28 cellular contexts compared by ENCODE assay signal in the genomic region with DNA sequence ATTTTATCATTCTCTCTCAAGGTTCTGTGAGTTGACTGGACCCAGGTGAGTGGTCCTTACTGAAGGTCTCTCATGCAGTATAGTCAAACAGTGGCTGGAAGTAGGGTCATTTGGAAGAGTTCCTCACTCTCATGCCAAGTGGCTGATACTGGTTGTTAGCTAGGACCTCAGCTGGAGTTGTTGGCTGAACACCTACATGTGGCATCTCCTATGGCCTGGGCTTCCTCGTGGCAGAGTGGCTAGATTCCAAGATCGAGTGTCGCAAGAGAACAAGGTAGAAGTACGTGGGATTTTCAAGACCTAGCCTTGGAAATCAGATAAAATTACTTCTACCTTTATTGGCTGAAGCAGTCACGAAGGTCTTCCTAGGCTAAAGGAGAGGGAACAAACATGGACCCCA.
"Had no signal": no experiment of that assay in that cellular context is flagged by ENCODE, and none has a peak within 500 bp of the region (broad histone marks: within the 10 kb centered on the region; RNA-seq: fewer than 3 reads in every experiment).

No MANE protein-coding gene starts in this region.

- H3K27me3 ChIP-seq: body of pancreas, cardiac muscle cell, heart right ventricle, sigmoid colon, SJCRH30, tibial artery had no signal

- H3K9me3 ChIP-seq: body of pancreas, heart right ventricle, sigmoid colon, SJCRH30, tibial artery had no signal

- H3K4me3 Mint-ChIP-seq: activated naive CD8-positive, alpha-beta T cell treated with anti-CD3 and anti-CD28 coated beads, Interleukin-2, amount 10 ng/mL, durations not matched to agents 7 days and 5 days; nephron progenitor cell; stimulated activated naive B cell treated with anti-CD40 and anti-IgM and Interleukin-4, amounts not matched to agents 10 μg/mL and 1 μg/mL and 100 μg/mL, for 72 hours; T-cell; T-helper 2 cell treated with Interferon-gamma antibody and Interleukin-4, amounts not matched to agents 5 μg/mL and 100 μg/mL, for 36 hours had no signal

- ATAC-seq: activated CD4-positive, CD25-positive, alpha-beta regulatory T cell treated with anti-CD3 and anti-CD28 coated beads, Interleukin-2, amount 50 U/mL, for 24 hours; body of pancreas; heart right ventricle; stimulated activated naive B cell treated with anti-CD40 and anti-IgM and Interleukin-4, amounts not matched to agents 10 μg/mL and 1 μg/mL and 100 μg/mL, for 72 hours; T-cell had no signal

- H3K27me3 Mint-ChIP-seq: activated naive CD8-positive, alpha-beta T cell treated with anti-CD3 and anti-CD28 coated beads, Interleukin-2, amount 10 ng/mL, durations not matched to agents 7 days and 5 days; stimulated activated naive B cell treated with anti-CD40 and anti-IgM and Interleukin-4, amounts not matched to agents 10 μg/mL and 1 μg/mL and 100 μg/mL, for 72 hours; T-cell had no signal

- DNase-seq: activated CD4-positive, alpha-beta T cell treated with anti-CD3 and anti-CD28 coated beads, Interleukin-2, amount 50 U/mL, for 4 hours; activated CD8-positive, alpha-beta memory T cell treated with anti-CD3 and anti-CD28 coated beads for 24 hours; activated gamma-delta T cell treated with Interleukin-2 at 50 U/mL for 16 hours; activated naive CD8-positive, alpha-beta T cell treated with anti-CD3 and anti-CD28 coated beads, Interleukin-2, amount 10 ng/mL, durations not matched to agents 7 days and 5 days; amygdala; body of pancreas; effector CD4-positive, alpha-beta T cell; erythroblast; foreskin fibroblast; heart right ventricle; kidney; midbrain; nephron progenitor cell; occipital lobe; posterior cingulate gyrus; sigmoid colon; SJCRH30; stimulated activated CD4-positive, alpha-beta T cell treated with anti-CD3 and anti-CD28 coated beads, Interleukin-15, amount 100 ng/mL, for 24 hours; stimulated activated CD8-positive, alpha-beta memory T cell treated with anti-CD3 and anti-CD28 coated beads, Interleukin-4, amount 100 ng/mL, for 48 hours; stimulated activated naive B cell treated with anti-CD40 and anti-IgM and Interleukin-4, amounts not matched to agents 10 μg/mL and 1 μg/mL and 100 μg/mL, for 72 hours; T-cell; tibial artery had no signal

- H3K27ac ChIP-seq: body of pancreas, cardiac muscle cell, heart right ventricle, sigmoid colon, SJCRH30, tibial artery, VCaP had no signal

- H3K27ac Mint-ChIP-seq: activated naive CD8-positive, alpha-beta T cell treated with anti-CD3 and anti-CD28 coated beads, Interleukin-2, amount 10 ng/mL, durations not matched to agents 7 days and 5 days; nephron progenitor cell; stimulated activated naive B cell treated with anti-CD40 and anti-IgM and Interleukin-4, amounts not matched to agents 10 μg/mL and 1 μg/mL and 100 μg/mL, for 72 hours; T-helper 2 cell treated with Interferon-gamma antibody and Interleukin-4, amounts not matched to agents 5 μg/mL and 100 μg/mL, for 36 hours had no signal

- H3K4me3 ChIP-seq: body of pancreas, cardiac muscle cell, heart right ventricle, lung, sigmoid colon, SJCRH30, smooth muscle cell, tibial artery had no signal

- H3K9me3 Mint-ChIP-seq: activated naive CD8-positive, alpha-beta T cell treated with anti-CD3 and anti-CD28 coated beads, Interleukin-2, amount 10 ng/mL, durations not matched to agents 7 days and 5 days; nephron progenitor cell; stimulated activated naive B cell treated with anti-CD40 and anti-IgM and Interleukin-4, amounts not matched to agents 10 μg/mL and 1 μg/mL and 100 μg/mL, for 72 hours; T-cell; T-helper 2 cell treated with Interferon-gamma antibody and Interleukin-4, amounts not matched to agents 5 μg/mL and 100 μg/mL, for 36 hours had no signal
